23 cellular contexts compared by ENCODE assay signal in genomic region chr12:46785413-46785812, GRCh38. TPM values are rescaled to one million over a fixed set of nuclear protein-coding genes. Genes with fewer than 3 reads are reported as not detected.
DNase-seq lines count a peak whose midpoint lies in the region; ATAC-seq and TF ChIP-seq lines count a peak whose summit lies in the region.
"Had no signal": no experiment of that assay in that cellular context is flagged by ENCODE, and none has a peak within 500 bp of the region (broad histone marks: within the 10 kb centered on the region; RNA-seq: fewer than 3 reads in every experiment).

No MANE protein-coding gene starts in this region.

- peak overlapping the region; percentile 60; the same call in 1 of the 2 replicates for H4K91ac ChIP-seq in IMR-90 (ENCODE audit: insufficient read depth, low read depth, low read length)

- in situ Hi-C loops in GM23248 (cut with MboI) (no loop called here), IMR-90 (cut with MboI; ENCODE audit: low sequenced_read_pairs) (no loop called here)

- H3K4me1 ChIP-seq in GM23248 (ENCODE audit: insufficient read depth): peaks cover 46% of the 10 kb centered on the region
- peaks cover 19% of the 10 kb centered on the region for H3K4me1 ChIP-seq in IMR-90 (ENCODE audit: control insufficient read depth, insufficient read depth, low read length)
- peaks cover 39% of the 10 kb centered on the region for H3K4me1 ChIP-seq in psoas muscle
- H3K4me1 ChIP-seq in esophagus squamous epithelium: peaks cover 0 to 8% (median 0%) of the 10 kb centered on the region in 3 donors
- H3K4me1 ChIP-seq: BLaER1, Peyer's patch had no signal

- peak overlapping the region; percentile 53; the same call in 1 of the 2 replicates for H4K5ac ChIP-seq in IMR-90 (ENCODE audit: low read depth, low read length)

- H3K27ac ChIP-seq in GM23248 (peak overlapping the region; percentile 59), IMR-90 (ENCODE audit: insufficient read depth, low read length) (no peak overlapping the region; the same call in 1 of the 2 replicates), psoas muscle (peak overlapping the region; percentile 72), esophagus squamous epithelium (no peak overlapping the region)
- H3K27ac ChIP-seq: BLaER1, Peyer's patch had no signal

- H3K18ac ChIP-seq in IMR-90 (ENCODE audit: low read depth, low read length): peak overlapping the region; percentile 65; the same call in 1 of the 2 replicates

- POLR2A ChIA-PET in IMR-90 (lab: Charles Lee; ENCODE audit: unreplicated experiment): no interaction called here

- dilution Hi-C loops in IMR-90 (cut with HindIII; ENCODE audit: low sequenced_read_pairs, unreplicated experiment): no loop called here

- H4K8ac ChIP-seq in IMR-90 (ENCODE audit: low read depth in 2 of 2, low read length in 2 of 2): peak overlapping the region in 1 of 2 experiments; percentile 4; a peak in 1 of 4 replicates

- H3K79me1 ChIP-seq in IMR-90 (ENCODE audit: low read depth in 1 of 2, low read length in 2 of 2): no peaks in the 10 kb centered on the region; a peak in 2 of 4 replicates

- H3K23ac ChIP-seq in IMR-90 (ENCODE audit: low read depth, low read length): peak overlapping the region; percentile 30

- no peaks in the 10 kb centered on the region for H3K79me2 ChIP-seq in GM23248 (ENCODE audit: insufficient read depth)

- 95 to 98% methylated on average over 3 of the region's 3 CpGs for WGBS in GM23248 (ENCODE audit: low coverage in 1 of 2, low lambda C conversion rate in 2 of 2, missing lambda C conversion rate in 2 of 2), 2 experiments
- WGBS in IMR-90 (ENCODE audit: extremely low coverage in 2 of 2, insufficient read length in 1 of 2), 2 experiments: no CpG with 5 or more reads among the region's 3 CpGs
- 82 to 88% (median 84%) methylated on average over 3 of the region's 3 CpGs for WGBS in psoas muscle, 3 donors
- 81% methylated on average over 3 of the region's 3 CpGs for WGBS in esophagus squamous epithelium, 2 donors

- H3K14ac ChIP-seq in IMR-90 (replicated peaks; ENCODE audit: low read depth, low read length): peak overlapping the region; percentile 16; the same call in 1 of the 2 replicates

- H3K4me2 ChIP-seq in GM23248 (ENCODE audit: unreplicated experiment) (peak overlapping the region; percentile 39), IMR-90 (ENCODE audit: low read depth, low read length) (no peak overlapping the region)
- H3K4me2 ChIP-seq: BLaER1 had no signal

- peak overlapping the region; percentile 12; the same call in 1 of the 3 replicates for H2BK15ac ChIP-seq in IMR-90 (ENCODE audit: low read depth, low read length)

- no peaks in the 10 kb centered on the region; the same call in 1 of the 2 replicates for H3K9me2 ChIP-seq in GM23248 (ENCODE audit: insufficient read depth)

- no peak for TF ChIP-seq RAD21 in IMR-90 (IDR thresholded peaks at IDR 0.05; ENCODE audit: low read length)

- H3K9me1 ChIP-seq in IMR-90 (ENCODE audit: insufficient read depth, low read length): peaks cover 11% of the 10 kb centered on the region

- peaks cover 1% of the 10 kb centered on the region for H3K36me3 Mint-ChIP-seq in chondrocyte (ENCODE audit: low read depth)

- H3K9me3 ChIP-seq in GM23248 (ENCODE audit: low read depth): no peaks in the 10 kb centered on the region
- no peaks in the 10 kb centered on the region for H3K9me3 ChIP-seq in IMR-90 (ENCODE audit: control insufficient read depth, insufficient read depth, low read length)
- no peaks in the 10 kb centered on the region for H3K9me3 ChIP-seq in psoas muscle
- H3K9me3 ChIP-seq in esophagus squamous epithelium: no peaks in the 10 kb centered on the region
- H3K9me3 ChIP-seq: BLaER1, Peyer's patch, SJSA1 had no signal

- no peak overlapping the region for H3K4me3 Mint-ChIP-seq in chondrocyte (ENCODE audit: unreplicated experiment)
- H3K4me3 Mint-ChIP-seq: CD4-positive, alpha-beta T cell; HFFc6 had no signal

- no peak for TF ChIP-seq POLR2A in IMR-90 (IDR thresholded peaks at IDR 0.05; ENCODE audit: low read depth, low read length)
- TF ChIP-seq POLR2A in esophagus squamous epithelium (IDR thresholded peaks at IDR 0.05): no peak

- peak overlapping the region; percentile 13; the same call in 1 of the 2 replicates for H2AFZ ChIP-seq in GM23248
- no peak overlapping the region for H2AFZ ChIP-seq in IMR-90 (replicated peaks; ENCODE audit: low read length, poor library complexity)

- peak overlapping the region; percentile 24; the same call in 1 of the 2 replicates for H2AK5ac ChIP-seq in IMR-90 (ENCODE audit: low read depth, low read length)

- TF ChIP-seq CTCF in IMR-90 (conservative IDR thresholded peaks at IDR 0.05; ENCODE audit: low read depth, low read length) (no peak), chondrocyte (IDR thresholded peaks at IDR 0.05) (no peak), psoas muscle (IDR thresholded peaks at IDR 0.05) (no peak), esophagus squamous epithelium (IDR thresholded peaks at IDR 0.05) (no peak)

- ATAC-seq in IMR-90 (ENCODE audit: low read depth) (no peak), psoas muscle (no peak)
- ATAC-seq: K562 had no signal

- DNase-seq in GM23248: no peak
- DNase-seq in IMR-90: no peak
- no peak for DNase-seq in chondrocyte (ENCODE audit: low spot score)
- DNase-seq in psoas muscle: no peak
- no peak for DNase-seq in activated CD8-positive, alpha-beta memory T cell treated with anti-CD3 and anti-CD28 coated beads, Interleukin-2, amount 50 U/mL, for 48 hours
- DNase-seq in HCEC 1CT: no peak
- no peak for DNase-seq in esophagus squamous epithelium (lab: John Stamatoyannopoulos, UW)
- DNase-seq: ACHN; Caco-2; CD4-positive, alpha-beta T cell; DMS 273 treated with DMSO at 0.1 percent for 48 hours; NCI-H1048; NCI-H1436; NCI-H187 treated with DMSO at 0.1 percent for 48 hours; NCI-H2107; NCI-H748 treated with DMSO at 0.1 percent for 48 hours; Peyer's patch; SW 1271 had no signal

- H3K36me3 ChIP-seq in GM23248 (ENCODE audit: low read depth): no peaks in the 10 kb centered on the region
- no peaks in the 10 kb centered on the region for H3K36me3 ChIP-seq in IMR-90 (ENCODE audit: control insufficient read depth, insufficient read depth, low read length)
- peaks cover 0 to 30% of the 10 kb centered on the region in 2 donors for H3K36me3 ChIP-seq in psoas muscle (ENCODE audit: insufficient read depth in 1 of 2, low read depth in 1 of 2)
- no peaks in the 10 kb centered on the region for H3K36me3 ChIP-seq in esophagus squamous epithelium
- H3K36me3 ChIP-seq: BLaER1, Peyer's patch had no signal

- H3K4ac ChIP-seq in IMR-90 (ENCODE audit: low read depth, low read length): peak overlapping the region; percentile 47; the same call in 1 of the 2 replicates

- H3K4me1 Mint-ChIP-seq in chondrocyte (ENCODE audit: low read depth): peaks cover 76% of the 10 kb centered on the region

- peaks cover 3% of the 10 kb centered on the region for H3K9me3 Mint-ChIP-seq in chondrocyte (ENCODE audit: low read depth)
- H3K9me3 Mint-ChIP-seq: CD4-positive, alpha-beta T cell; HFFc6 had no signal

- H3K9ac ChIP-seq in GM23248: 0 out of 2 replicates have a peak overlapping the region, but pooled peaks have one; percentile 5
- no peak overlapping the region; the same call in 1 of the 2 replicates for H3K9ac ChIP-seq in IMR-90 (ENCODE audit: low read depth, low read length)
- H3K9ac ChIP-seq: BLaER1 had no signal

- CTCF ChIA-PET in IMR-90 (lab: Yijun Ruan, JAX): no interaction called here

- H3K4me3 ChIP-seq in GM23248: no peak overlapping the region
- H3K4me3 ChIP-seq in IMR-90 (ENCODE audit: insufficient read depth, low read depth, low read length): no peak overlapping the region
- no peak overlapping the region for H3K4me3 ChIP-seq in psoas muscle
- H3K4me3 ChIP-seq in esophagus squamous epithelium: no peak overlapping the region
- H3K4me3 ChIP-seq: BLaER1, K562, Peyer's patch, SJSA1 had no signal

- peak overlapping the region; percentile 85 for H2BK20ac ChIP-seq in IMR-90 (ENCODE audit: low read depth, low read length)

- H4K20me1 ChIP-seq in GM23248 (ENCODE audit: insufficient read depth) (no peaks in the 10 kb centered on the region), IMR-90 (ENCODE audit: insufficient read depth, low read length) (no peaks in the 10 kb centered on the region)
- H4K20me1 ChIP-seq: BLaER1 had no signal

- H3K27me3 ChIP-seq in GM23248 (replicated peaks; ENCODE audit: insufficient read depth) (no peaks in the 10 kb centered on the region), IMR-90 (ENCODE audit: control insufficient read depth, insufficient read depth, low read length) (no peaks in the 10 kb centered on the region), psoas muscle (ENCODE audit: insufficient read depth in 3 of 3, low read length in 2 of 3) (no peaks in the 10 kb centered on the region), esophagus squamous epithelium (no peaks in the 10 kb centered on the region)
- H3K27me3 ChIP-seq: BLaER1, Peyer's patch, SJSA1 had no signal

- H3K27me3 Mint-ChIP-seq in chondrocyte (ENCODE audit: low read depth): no peaks in the 10 kb centered on the region

- H3K27ac Mint-ChIP-seq in chondrocyte (ENCODE audit: unreplicated experiment): peak overlapping the region; percentile 93
- H3K27ac Mint-ChIP-seq: CD4-positive, alpha-beta T cell had no signal

- peaks cover 19% of the 10 kb centered on the region for H3F3A ChIP-seq in GM23248 (ENCODE audit: insufficient read depth)

- peak overlapping the region; percentile 79 for H2BK5ac ChIP-seq in IMR-90 (ENCODE audit: low read depth, low read length, poor library complexity, severe bottlenecking)

- H3K56ac ChIP-seq in IMR-90 (ENCODE audit: extremely low read depth, insufficient read depth, low read length): no peak overlapping the region

- H2BK120ac ChIP-seq in IMR-90 (ENCODE audit: low read depth, low read length): peak overlapping the region; percentile 72

- intact Hi-C loops in IMR-90 (cut with micrococcal nuclease) (no loop called here), psoas muscle (cut with DNase I) (no loop called here), esophagus squamous epithelium (cut with DNase I) (no loop called here)

- no peak overlapping the region for H2AK9ac ChIP-seq in IMR-90 (replicated peaks; ENCODE audit: low read depth, low read length, poor library complexity)

- no TSS peak for BruUV-seq in IMR-90 (replicated peaks; lab: Mats Ljungman, UMichigan)

TF ChIP-seq in IMR-90, 13 proteins besides CTCF, POLR2A, EP300 and RAD21 (continues in another document):
- TF ChIP-seq RCOR1 (IDR thresholded peaks at IDR 0.05; ENCODE audit: insufficient replicate concordance, low read length) (no peak), BHLHE40 (IDR thresholded peaks at IDR 0.05; ENCODE audit: low read depth, low read length) (no peak), RFX5 (IDR thresholded peaks at IDR 0.05; ENCODE audit: low read depth, low read length) (no peak)

RNA-seq across cellular contexts. Expression of gene SLC38A4, which starts 40.4 kb away (rescaled TPM):
- 0.54 and 2.3 TPM in 2 replicates for total RNA-seq in GM23248 (2014; rRNA removed; shearing (Covaris generic))
- polyA plus RNA-seq in GM23248 (2016; fragmentation: Nextera tagmentation; extraction: Ambion mirVana) (0.36 and 0.57 TPM in 2 replicates), IMR-90 (2012; rRNA removed) (2.3 and 2.7 TPM in 2 replicates), psoas muscle (10 to 100 TPM in 2 of 3 donors, under 1 TPM in 1; 0.31 to 25.6 (median 17.3) TPM)
- total RNA-seq in IMR-90 (2012; rRNA removed) (2.3 and 2.8 TPM in 2 replicates), chondrocyte (10.0 to 19.7 TPM (median 11.3 TPM) in 3 replicates), psoas muscle (10 to 100 TPM in 3 of 4 donors, 1 to 10 TPM in 1; 9.2 to 17.0 (median 11.5) TPM), esophagus squamous epithelium (1 to 10 TPM; 1.0 to 2.4 (median 2.1) TPM)
- 0.56 and 0.87 TPM in 2 replicates for polyA plus RNA-seq in IMR-90 (2012; cell fraction: cytosol; rRNA removed)
- polyA plus RNA-seq in IMR-90 (2012; cell fraction: nucleus; rRNA removed; ENCODE audit: low replicate concordance): 0.28 and 2.2 TPM in 2 replicates
- total RNA-seq: CD4-positive, alpha-beta T cell; OCI-LY7 had no signal
- polyA plus RNA-seq: K562 had no signal

Comparison
In these comparisons a context has a peak if more than half of its experiments do, and no peak if none do; other contexts are left out.
1. H3K27ac ChIP-seq: peak in GM23248 (single experiment) and psoas muscle (single experiment); none in IMR-90 (single experiment) and esophagus squamous epithelium (0 of 4).